ENCODE assay signal across 26 cellular contexts in the genomic region with DNA sequence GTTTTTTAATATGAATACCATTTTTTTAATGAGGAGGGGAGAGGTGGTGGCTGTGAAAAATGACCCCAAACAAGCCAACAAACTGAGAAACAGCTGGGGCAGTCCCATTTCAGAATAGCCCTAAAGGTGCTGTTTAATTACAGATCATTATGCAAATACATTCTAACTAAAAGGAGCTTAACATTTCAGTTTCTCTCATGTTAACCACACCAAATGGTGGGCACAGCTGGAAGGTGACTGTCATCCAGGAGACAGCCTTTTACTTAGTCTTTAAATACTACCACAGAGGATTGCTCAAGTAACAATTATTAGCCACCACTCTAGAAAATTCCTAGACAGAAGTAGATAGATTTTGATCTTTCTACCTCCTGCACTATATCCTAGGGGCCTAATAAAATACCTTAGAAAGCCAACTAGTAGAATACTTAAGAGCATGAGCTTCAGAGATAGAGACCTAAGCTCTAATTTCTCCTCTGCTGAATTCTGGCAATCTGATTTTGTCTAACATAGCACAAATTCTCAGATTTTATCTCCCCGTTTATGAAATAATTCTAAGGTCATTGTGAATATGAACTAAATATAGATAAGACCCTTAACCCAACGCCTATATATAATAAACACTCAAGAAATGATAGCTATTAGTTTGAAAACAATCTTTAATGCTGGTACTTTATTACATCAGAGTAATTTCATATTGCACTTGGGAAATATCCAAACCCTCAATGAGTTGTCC.
DNase-seq lines count a peak whose midpoint lies in the region; ATAC-seq, FAIRE-seq and TF ChIP-seq lines count a peak whose summit lies in the region.
"Had no signal": no experiment of that assay in that cellular context is flagged by ENCODE, and none has a peak within 500 bp of the region (broad histone marks: within the 10 kb centered on the region; RNA-seq: fewer than 3 reads in every experiment).

No MANE protein-coding gene starts in this region.

- CTCF ChIA-PET in GM12878 (lab: Yijun Ruan, JAX), result no interaction called here

- no peak overlapping the region for H2BK5ac ChIP-seq in trophoblast cell (ENCODE audit: low read depth, low read length, poor library complexity)

- no peak for TF ChIP-seq CTCF in GM12878 (IDR thresholded peaks at IDR 0.05 in 2 of 3, conservative IDR thresholded peaks at IDR 0.05 in 1 of 3; ENCODE audit: control insufficient read depth in 2 of 3, extremely low read depth in 1 of 3, insufficient read depth in 1 of 3, low read depth in 3 of 3, low read length in 3 of 3)

- H3K27me3 ChIP-seq in GM12878 (replicated peaks in 1 of 2; ENCODE audit: control insufficient read depth in 2 of 2, insufficient read depth in 2 of 2, low read length in 1 of 2) (no peaks in the 10 kb centered on the region), trophoblast cell (ENCODE audit: insufficient read depth, low read length) (no peaks in the 10 kb centered on the region)
- H3K27me3 ChIP-seq: BLaER1 treated with 17β-estradiol and CSF1 and Interleukin-3, amounts not matched to agents 10 nM and 100 nM; SJSA1 had no signal

- H2AK5ac ChIP-seq in trophoblast cell (ENCODE audit: low read length), result no peak overlapping the region

- no peaks in the 10 kb centered on the region for H4K20me1 ChIP-seq in GM12878 (ENCODE audit: control insufficient read depth, insufficient read depth)
- H4K20me1 ChIP-seq: BLaER1 treated with 17β-estradiol and CSF1 and Interleukin-3, amounts not matched to agents 10 nM and 100 nM had no signal

- POLR2A ChIA-PET in GM12878 (lab: Charles Lee), result no interaction called here

- no peak for TF ChIP-seq EP300 in GM12878 (IDR thresholded peaks at IDR 0.05; ENCODE audit: borderline replicate concordance in 1 of 2, control insufficient read depth in 1 of 2, low read depth in 2 of 2, low read length in 2 of 2)

- H3K4ac ChIP-seq in trophoblast cell (ENCODE audit: low read depth, low read length), result no peak overlapping the region

- RAD21 ChIA-PET in GM12878 (lab: Charles Lee; ENCODE audit: unreplicated experiment), result no interaction called here

- H4K91ac ChIP-seq in trophoblast cell (ENCODE audit: low read depth, low read length), result no peak overlapping the region

- H3K27ac ChIP-seq in GM12878 (ENCODE audit: control insufficient read depth, insufficient read depth), result no peak overlapping the region
- no peak overlapping the region for H3K27ac ChIP-seq in trophoblast cell (ENCODE audit: low read depth, low read length)
- H3K27ac ChIP-seq: A549; BLaER1 treated with 17β-estradiol and CSF1 and Interleukin-3, amounts not matched to agents 10 nM and 100 nM; GM23248; SJSA1 had no signal

- DNase-seq in ELF-1 (ENCODE audit: low read depth, low spot score), result peak; percentile 15
- peak; percentile 40 for DNase-seq in NCI-H524 treated with DMSO at 0.1 percent for 48 hours (lab: John Stamatoyannopoulos, UW)
- no peak for DNase-seq in GM12878 (ENCODE audit: low read depth, low spot score)
- DNase-seq in trophoblast cell, result peak; percentile 30 to 92
- DNase-seq in hippocampal formation (lab: John Stamatoyannopoulos, UW), result no peak
- DNase-seq in stimulated activated CD4-positive, alpha-beta T cell treated with anti-CD3 and anti-CD28 coated beads, Interleukin-12 subunit alpha, Interleukin-12 subunit beta, amount 100 ng/mL, for 4 hours, result no peak
- no peak for DNase-seq in A172 (ENCODE audit: low spot score)
- DNase-seq: AML-193; CD4-positive, alpha-beta memory T cell; COR-L47; GM23248; HFFc6; KBM-7; MV-4-11; NCI-H1105; NCI-H2029; NCI-H446; NCI-H526 treated with DMSO at 0.1 percent for 48 hours; Right ventricle myocardium superior; RPMI8226; T-helper 1 cell had no signal

- H2BK120ac ChIP-seq in trophoblast cell (ENCODE audit: insufficient read depth, low read length, poor library complexity), result no peak overlapping the region

- no peak overlapping the region for H3K14ac ChIP-seq in trophoblast cell (ENCODE audit: low read length)

- H3K9ac ChIP-seq in GM12878 (ENCODE audit: control insufficient read depth, insufficient read depth, low read length), result no peak overlapping the region
- H3K9ac ChIP-seq in trophoblast cell (ENCODE audit: low read length), result no peak overlapping the region
- H3K9ac ChIP-seq: BLaER1 treated with 17β-estradiol and CSF1 and Interleukin-3, amounts not matched to agents 10 nM and 100 nM; GM23248 had no signal

- no peak overlapping the region for H4K8ac ChIP-seq in trophoblast cell (ENCODE audit: low read depth, low read length)

- in situ Hi-C loops in GM12878 (cut with MboI), result no loop called here

- no peak for FAIRE-seq in GM12878 (lab: Jason Lieb, UNC)
- FAIRE-seq: A549, GM18507 had no signal

- H3K23ac ChIP-seq in trophoblast cell (ENCODE audit: low read length), result no peak overlapping the region

- H3K36me3 ChIP-seq in GM12878 (ENCODE audit: control insufficient read depth in 2 of 2, insufficient read depth in 2 of 2, low read length in 1 of 2) (no peaks in the 10 kb centered on the region), trophoblast cell (ENCODE audit: control insufficient read depth in 1 of 2, insufficient read depth in 2 of 2, low read length in 2 of 2) (peaks cover 0 to 1% of the 10 kb centered on the region in 2 experiments)
- H3K36me3 ChIP-seq: BLaER1 treated with 17β-estradiol and CSF1 and Interleukin-3, amounts not matched to agents 10 nM and 100 nM; HAP-1; SJSA1 had no signal

- no peak for TF ChIP-seq RAD21 in GM12878 (IDR thresholded peaks at IDR 0.05; ENCODE audit: insufficient read depth, low read depth, low read length)

- H3K9me3 ChIP-seq in GM12878 (replicated peaks; ENCODE audit: control insufficient read depth, insufficient read depth, low read length) (no peaks in the 10 kb centered on the region), trophoblast cell (ENCODE audit: insufficient read depth, low read depth, low read length) (no peaks in the 10 kb centered on the region)
- H3K9me3 ChIP-seq: A549; BLaER1 treated with 17β-estradiol and CSF1 and Interleukin-3, amounts not matched to agents 10 nM and 100 nM; HAP-1; SJSA1 had no signal

- H3K79me1 ChIP-seq in trophoblast cell (ENCODE audit: low read length), result no peaks in the 10 kb centered on the region

- H3K79me2 ChIP-seq in GM12878 (ENCODE audit: control insufficient read depth, insufficient read depth, low read length) (no peaks in the 10 kb centered on the region), trophoblast cell (ENCODE audit: control insufficient read depth, insufficient read depth, low read length, poor library complexity) (no peaks in the 10 kb centered on the region)

- H3K4me1 ChIP-seq in GM12878 (ENCODE audit: control insufficient read depth, insufficient read depth, low read length) (no peaks in the 10 kb centered on the region), trophoblast cell (ENCODE audit: control insufficient read depth in 1 of 2, insufficient read depth in 2 of 2, low read length in 2 of 2) (no peaks in the 10 kb centered on the region)
- H3K4me1 ChIP-seq: A549; BLaER1 treated with 17β-estradiol and CSF1 and Interleukin-3, amounts not matched to agents 10 nM and 100 nM; HAP-1; SJSA1 had no signal

- H2BK12ac ChIP-seq in trophoblast cell (ENCODE audit: low read length), result no peak overlapping the region

- no peak overlapping the region for H3K18ac ChIP-seq in trophoblast cell (ENCODE audit: low read length)

- BruUV-seq in GM12878 (replicated peaks; lab: Mats Ljungman, UMichigan), result no TSS peak

- H2AFZ ChIP-seq in GM12878 (ENCODE audit: control insufficient read depth, low read depth, low read length) (no peak overlapping the region), trophoblast cell (ENCODE audit: insufficient read depth, low read length, poor library complexity) (no peak overlapping the region)
- H2AFZ ChIP-seq: GM23248 had no signal

- peak; percentile 27; the same call in 2 of the 3 replicates for ATAC-seq in GM12878
- ATAC-seq: A549 had no signal

- SMC1A ChIA-PET in GM12878 (lab: Charles Lee; ENCODE audit: uncharacterized antibody, unreplicated experiment), result interaction anchor here (0.8 to 1.7 kb wide), 3 partner anchors 8 to 60 kb away, joined by 3 to 4 read pairs (median 3); no protein-coding TSS in a partner anchor

- no peak overlapping the region for H3K4me3 ChIP-seq in GM12878
- H3K4me3 ChIP-seq in trophoblast cell (ENCODE audit: low read depth, low read length), result no peak overlapping the region
- H3K4me3 ChIP-seq: A549; BLaER1 treated with 17β-estradiol and CSF1 and Interleukin-3, amounts not matched to agents 10 nM and 100 nM; GM23248; HAP-1; SJSA1 had no signal

- H3K4me2 ChIP-seq in GM12878 (ENCODE audit: control insufficient read depth, insufficient read depth) (no peak overlapping the region), trophoblast cell (ENCODE audit: low read length) (no peak overlapping the region)
- H3K4me2 ChIP-seq: A549; BLaER1 treated with 17β-estradiol and CSF1 and Interleukin-3, amounts not matched to agents 10 nM and 100 nM had no signal

- 12% methylated on average over 2 of the region's 2 CpGs for WGBS in GM12878 (ENCODE audit: insufficient coverage, insufficient replicate concordance, low lambda C conversion rate, missing lambda C conversion rate)
- no CpG with 5 or more reads among the region's 2 CpGs for WGBS in trophoblast cell (ENCODE audit: extremely low coverage, insufficient coverage, insufficient read length)

- no peak for TF ChIP-seq POLR2A in GM12878 (IDR thresholded peaks at IDR 0.05; ENCODE audit: low read depth, low read length)

- intact Hi-C loops in GM12878 (cut with micrococcal nuclease; ENCODE audit: unreplicated experiment), result no loop called here

- no peak overlapping the region for H4K12ac ChIP-seq in trophoblast cell (ENCODE audit: low read depth, low read length)

TF ChIP-seq in GM12878, 131 proteins besides CTCF, POLR2A, EP300 and RAD21 (continues in another document):
- TF ChIP-seq, protein P1, sequence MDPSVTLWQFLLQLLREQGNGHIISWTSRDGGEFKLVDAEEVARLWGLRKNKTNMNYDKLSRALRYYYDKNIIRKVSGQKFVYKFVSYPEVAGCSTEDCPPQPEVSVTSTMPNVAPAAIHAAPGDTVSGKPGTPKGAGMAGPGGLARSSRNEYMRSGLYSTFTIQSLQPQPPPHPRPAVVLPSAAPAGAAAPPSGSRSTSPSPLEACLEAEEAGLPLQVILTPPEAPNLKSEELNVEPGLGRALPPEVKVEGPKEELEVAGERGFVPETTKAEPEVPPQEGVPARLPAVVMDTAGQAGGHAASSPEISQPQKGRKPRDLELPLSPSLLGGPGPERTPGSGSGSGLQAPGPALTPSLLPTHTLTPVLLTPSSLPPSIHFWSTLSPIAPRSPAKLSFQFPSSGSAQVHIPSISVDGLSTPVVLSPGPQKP (IDR thresholded peaks at IDR 0.05; ENCODE audit: low read depth, low read length), result no peak
- TF ChIP-seq PML (IDR thresholded peaks at IDR 0.05; ENCODE audit: low read length) (no peak), SIX5 (IDR thresholded peaks at IDR 0.05; ENCODE audit: low read depth, low read length, severe bottlenecking) (no peak), SMAD1 (IDR thresholded peaks at IDR 0.05; ENCODE audit: low read depth, partially characterized antibody) (no peak)

Comparison
In these comparisons a context has a peak if more than half of its experiments do, and no peak if none do; other contexts are left out.
1. DNase-seq: peak in ELF-1 (single experiment), NCI-H524 treated with DMSO at 0.1 percent for 48 hours (single experiment) and trophoblast cell (2 of 2); none in GM12878 (single experiment), hippocampal formation (0 of 2), stimulated activated CD4-positive, alpha-beta T cell treated with anti-CD3 and anti-CD28 coated beads, Interleukin-12 subunit alpha, Interleukin-12 subunit beta, amount 100 ng/mL, for 4 hours (single experiment) and A172 (single experiment).